33 cellular contexts compared by ENCODE assay signal in genomic region chr7:90675982-90676381, GRCh38.
"Had no signal": no experiment of that assay in that cellular context is flagged by ENCODE, and none has a peak within 500 bp of the region (broad histone marks: within the 10 kb centered on the region; RNA-seq: fewer than 3 reads in every experiment).

No MANE protein-coding gene starts in this region.

- H3K4me3 ChIP-seq: cardiac muscle cell had no signal

- H3K27me3 ChIP-seq: cardiac muscle cell had no signal

- H3K27me3 Mint-ChIP-seq: activated B cell treated with CpG ODN at 0.5 μM for 24 hours; activated CD4-positive, alpha-beta memory T cell treated with anti-CD3 and anti-CD28 coated beads for 36 hours; activated naive CD4-positive, alpha-beta T cell treated with anti-CD3 and anti-CD28 coated beads, Interleukin-2, amount 10 ng/mL, durations not matched to agents 7 days and 5 days; central memory CD8-positive, alpha-beta T cell had no signal

- ATAC-seq: activated naive CD8-positive, alpha-beta T cell treated with anti-CD3 and anti-CD28 coated beads, Interleukin-2, amount 50 U/mL, for 24 hours had no signal

- H3K4me1 Mint-ChIP-seq: activated naive CD4-positive, alpha-beta T cell treated with anti-CD3 and anti-CD28 coated beads, Interleukin-2, amount 10 ng/mL, durations not matched to agents 7 days and 5 days; activated naive CD8-positive, alpha-beta T cell treated with anti-CD3 and anti-CD28 coated beads, Interleukin-2, amount 50 U/mL, for 24 hours; central memory CD8-positive, alpha-beta T cell had no signal

- H3K27ac ChIP-seq: cardiac muscle cell, KMS-11 had no signal

- H3K27ac Mint-ChIP-seq: activated B cell treated with CpG ODN at 0.5 μM for 24 hours; activated CD4-positive, alpha-beta memory T cell treated with anti-CD3 and anti-CD28 coated beads for 36 hours; activated naive CD4-positive, alpha-beta T cell treated with anti-CD3 and anti-CD28 coated beads, Interleukin-2, amount 10 ng/mL, durations not matched to agents 7 days and 5 days; activated naive CD8-positive, alpha-beta T cell; activated naive CD8-positive, alpha-beta T cell treated with anti-CD3 and anti-CD28 coated beads, Interleukin-2, amount 50 U/mL, for 24 hours had no signal

- H3K36me3 ChIP-seq: cardiac muscle cell had no signal

- DNase-seq: activated B cell treated with CpG ODN at 0.5 μM for 24 hours; activated CD4-positive, alpha-beta memory T cell treated with anti-CD3 and anti-CD28 coated beads for 36 hours; activated CD4-positive, alpha-beta T cell treated with anti-CD3 and anti-CD28 coated beads for 4 hours; activated CD4-positive, alpha-beta T cell treated with anti-CD3 and anti-CD28 coated beads, Interleukin-2, amount 50 U/mL, for 1 hour; activated CD4-positive, CD25-positive, alpha-beta regulatory T cell treated with anti-CD3 and anti-CD28 coated beads, Interleukin-2, amount 50 U/mL, for 72 hours; activated CD8-positive, alpha-beta memory T cell treated with anti-CD3 and anti-CD28 coated beads, Interleukin-2, amount 50 U/mL, for 48 hours; activated effector memory CD4-positive, alpha-beta T cell treated with Interleukin-2 at 50 U/mL for 16 hours; activated naive CD4-positive, alpha-beta T cell treated with anti-CD3 and anti-CD28 coated beads, Interleukin-2, amount 10 ng/mL, durations not matched to agents 7 days and 5 days; activated naive CD8-positive, alpha-beta T cell treated with anti-CD3 and anti-CD28 coated beads, Interleukin-2, amount 50 U/mL, for 24 hours; activated T-cell treated with anti-CD3 and anti-CD28 coated beads, Interleukin-2, amount 50 U/mL, for 48 hours; amniotic stem cell; aorta; MM.1S; MV-4-11; NCI-H1092; NCI-H146; NCI-H187; NCI-H2029 treated with DMSO at 0.1 percent for 48 hours; NCI-H2107; NCI-H2171; NCI-H510A; NCI-H526; NCI-H748 treated with DMSO at 0.1 percent for 48 hours; NK-92 treated with Interleukin-12 subunit alpha and Interleukin-12 subunit beta, amount 100 ng/mL, for 24 hours; Right ventricle myocardium superior; SW 1271; T-helper 1 cell; T-helper 2 cell; T-helper 9 cell had no signal

- H3K9me3 Mint-ChIP-seq: activated B cell treated with CpG ODN at 0.5 μM for 24 hours; activated CD4-positive, alpha-beta memory T cell treated with anti-CD3 and anti-CD28 coated beads for 36 hours; activated naive CD4-positive, alpha-beta T cell treated with anti-CD3 and anti-CD28 coated beads, Interleukin-2, amount 10 ng/mL, durations not matched to agents 7 days and 5 days; activated naive CD8-positive, alpha-beta T cell treated with anti-CD3 and anti-CD28 coated beads, Interleukin-2, amount 50 U/mL, for 24 hours had no signal

- H3K36me3 Mint-ChIP-seq: activated CD4-positive, alpha-beta memory T cell treated with anti-CD3 and anti-CD28 coated beads for 36 hours; activated naive CD4-positive, alpha-beta T cell treated with anti-CD3 and anti-CD28 coated beads, Interleukin-2, amount 10 ng/mL, durations not matched to agents 7 days and 5 days; activated naive CD8-positive, alpha-beta T cell had no signal

- H3K9ac ChIP-seq: KMS-11 had no signal

- H3K4me2 ChIP-seq: KMS-11 had no signal

- H3K4me3 Mint-ChIP-seq: activated B cell treated with CpG ODN at 0.5 μM for 24 hours; activated CD4-positive, alpha-beta memory T cell treated with anti-CD3 and anti-CD28 coated beads for 36 hours; activated naive CD4-positive, alpha-beta T cell treated with anti-CD3 and anti-CD28 coated beads, Interleukin-2, amount 10 ng/mL, durations not matched to agents 7 days and 5 days; activated naive CD8-positive, alpha-beta T cell; activated naive CD8-positive, alpha-beta T cell treated with anti-CD3 and anti-CD28 coated beads, Interleukin-2, amount 50 U/mL, for 24 hours; central memory CD8-positive, alpha-beta T cell had no signal
